23 cellular contexts compared by ENCODE assay signal in the genomic region with DNA sequence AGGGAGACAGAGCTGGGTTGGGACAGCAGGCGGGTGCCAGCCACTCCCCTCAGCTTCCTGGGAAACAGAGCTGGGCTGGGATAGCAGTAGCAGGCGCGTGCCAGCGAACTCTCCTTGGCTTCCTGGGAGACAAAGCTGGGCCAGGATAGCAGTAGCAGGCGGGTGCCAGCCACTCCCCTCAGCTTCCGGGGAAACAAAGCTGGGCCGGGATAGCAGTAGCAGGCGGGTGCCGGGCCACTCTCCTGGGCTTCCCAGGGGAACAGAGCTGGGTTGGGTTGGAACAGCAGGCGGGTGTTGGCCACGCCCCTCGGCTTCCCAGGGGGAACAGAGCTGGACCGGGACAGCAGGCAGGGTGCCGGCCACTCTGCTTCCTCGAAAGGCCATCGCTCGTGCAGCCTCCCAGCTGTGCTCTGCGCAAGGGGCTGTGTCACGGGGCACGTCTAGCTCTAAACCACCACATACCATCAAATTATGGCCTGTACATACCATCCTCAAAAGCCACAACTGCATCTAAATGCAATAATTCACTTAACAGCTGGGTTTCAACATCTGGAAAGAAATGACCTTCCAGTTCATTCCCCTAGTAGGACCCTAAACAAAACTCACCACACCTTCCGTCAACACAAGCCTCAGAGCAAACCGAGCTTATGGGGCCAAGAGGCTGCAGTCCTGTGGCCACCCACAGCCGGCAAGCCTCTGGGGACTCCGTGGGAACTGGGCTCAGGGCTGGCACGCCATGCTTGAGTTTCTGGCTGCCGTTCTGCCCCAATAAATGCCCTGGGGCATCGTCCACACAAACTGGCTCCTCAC.
DNase-seq lines count a peak whose midpoint lies in the region; TF ChIP-seq lines count a peak whose summit lies in the region.
"Had no signal": no experiment of that assay in that cellular context is flagged by ENCODE, and none has a peak within 500 bp of the region (broad histone marks: within the 10 kb centered on the region; RNA-seq: fewer than 3 reads in every experiment).

No MANE protein-coding gene starts in this region.

- H3K4me2 ChIP-seq in BLaER1 treated with 17β-estradiol and CSF1 and Interleukin-3, amounts not matched to agents 10 nM and 100 nM = peak overlapping the region in 8 of 11 experiments; percentile 18 to 56 (median 40); a peak in 12 of 22 replicates
- no peak overlapping the region for H3K4me2 ChIP-seq in neural progenitor cell

- peaks cover 0 to 79% (median 13%) of the 10 kb centered on the region in 11 experiments; a peak in 13 of 22 replicates for H4K20me1 ChIP-seq in BLaER1 treated with 17β-estradiol and CSF1 and Interleukin-3, amounts not matched to agents 10 nM and 100 nM
- H4K20me1 ChIP-seq in neural progenitor cell (ENCODE audit: low read depth) = peaks cover 4% of the 10 kb centered on the region

- H3K4me3 ChIP-seq in BLaER1 treated with 17β-estradiol and CSF1 and Interleukin-3, amounts not matched to agents 10 nM and 100 nM = no peak overlapping the region
- H3K4me3 ChIP-seq in neural progenitor cell = no peak overlapping the region
- no peak overlapping the region for H3K4me3 ChIP-seq in uterus
- H3K4me3 ChIP-seq: GM23248, SJSA1 had no signal

- H3K27me3 ChIP-seq in BLaER1 treated with 17β-estradiol and CSF1 and Interleukin-3, amounts not matched to agents 10 nM and 100 nM = no peaks in the 10 kb centered on the region
- H3K27me3 ChIP-seq in neural progenitor cell = no peaks in the 10 kb centered on the region
- H3K27me3 ChIP-seq in uterus = no peaks in the 10 kb centered on the region
- H3K27me3 ChIP-seq: SJSA1 had no signal

- TF ChIP-seq POLR2A in uterus (IDR thresholded peaks at IDR 0.05) = no peak

- H3K9me3 ChIP-seq in BLaER1 treated with 17β-estradiol and CSF1 and Interleukin-3, amounts not matched to agents 10 nM and 100 nM (replicated peaks in 1 of 11) = no peaks in the 10 kb centered on the region; a peak in 1 of 22 replicates
- H3K9me3 ChIP-seq in neural progenitor cell (ENCODE audit: low read depth) = no peaks in the 10 kb centered on the region
- no peaks in the 10 kb centered on the region for H3K9me3 ChIP-seq in uterus
- H3K9me3 ChIP-seq: SJSA1 had no signal

- no peak overlapping the region for H3K9ac ChIP-seq in BLaER1 treated with 17β-estradiol and CSF1 and Interleukin-3, amounts not matched to agents 10 nM and 100 nM
- H3K9ac ChIP-seq in neural progenitor cell = no peak overlapping the region
- H3K9ac ChIP-seq: GM23248 had no signal

- H3F3A ChIP-seq in neural progenitor cell (ENCODE audit: low read depth) = no peaks in the 10 kb centered on the region

- H3K27ac ChIP-seq in BLaER1 treated with 17β-estradiol and CSF1 and Interleukin-3, amounts not matched to agents 10 nM and 100 nM = no peak overlapping the region
- H3K27ac ChIP-seq in neural progenitor cell (no peak overlapping the region), uterus (no peak overlapping the region)
- H3K27ac ChIP-seq: GM23248, SJSA1 had no signal

- no peaks in the 10 kb centered on the region for H3K9me3 Mint-ChIP-seq in neural progenitor cell
- no peaks in the 10 kb centered on the region for H3K9me3 Mint-ChIP-seq in T-helper 2 cell treated with Interferon-gamma antibody and Interleukin-4, amounts not matched to agents 5 μg/mL and 100 μg/mL, for 36 hours
- H3K9me3 Mint-ChIP-seq: activated B cell treated with CpG ODN at 0.5 μM for 24 hours; central memory CD8-positive, alpha-beta T cell; neural crest cell; stimulated activated naive CD8-positive, alpha-beta T cell treated with anti-CD3 and anti-CD28 coated beads, Interleukin-15, Interleukin-2, amounts not matched to agents 100 ng/mL and 50 ng/mL, for 24 hours had no signal

- peak overlapping the region; percentile 78 for H3K27ac Mint-ChIP-seq in neural progenitor cell
- no peak overlapping the region for H3K27ac Mint-ChIP-seq in T-helper 2 cell treated with Interferon-gamma antibody and Interleukin-4, amounts not matched to agents 5 μg/mL and 100 μg/mL, for 36 hours
- H3K27ac Mint-ChIP-seq: activated B cell treated with CpG ODN at 0.5 μM for 24 hours; stimulated activated naive CD8-positive, alpha-beta T cell treated with anti-CD3 and anti-CD28 coated beads, Interleukin-15, Interleukin-2, amounts not matched to agents 100 ng/mL and 50 ng/mL, for 24 hours; T-helper 17 cell had no signal

- DNase-seq in NCI-H2107 (lab: John Stamatoyannopoulos, UW) (peak; percentile 36), fibroblast of peridontal ligament (ENCODE audit: extremely low read depth) (peak; percentile 67), neural progenitor cell (ENCODE audit: low spot score) (no peak), uterus (no peak), NCI-H2171 treated with DMSO at 0.1 percent for 48 hours (lab: John Stamatoyannopoulos, UW) (no peak)
- no peak for DNase-seq in T-helper 2 cell treated with Interferon-gamma antibody and Interleukin-4, amounts not matched to agents 5 μg/mL and 100 μg/mL, for 36 hours (ENCODE audit: low spot score)
- no peak for DNase-seq in activated CD8-positive, alpha-beta memory T cell treated with anti-CD3 and anti-CD28 coated beads for 24 hours
- DNase-seq: activated B cell treated with CpG ODN at 0.5 μM for 24 hours; COR-L47; effector memory CD4-positive, alpha-beta T cell; EL; GM23248; islet precursor cell; mesenchymal stem cell; NCI-H1436 treated with DMSO at 0.1 percent for 48 hours; NCI-H226; retina; T-helper 17 cell had no signal

- H2AFZ ChIP-seq in neural progenitor cell (replicated peaks) = no peak overlapping the region
- H2AFZ ChIP-seq: GM23248 had no signal

- H3K79me2 ChIP-seq in neural progenitor cell (ENCODE audit: low read depth) = no peaks in the 10 kb centered on the region

- peak overlapping the region; percentile 60 for H3K4me3 Mint-ChIP-seq in neural progenitor cell
- no peak overlapping the region for H3K4me3 Mint-ChIP-seq in T-helper 2 cell treated with Interferon-gamma antibody and Interleukin-4, amounts not matched to agents 5 μg/mL and 100 μg/mL, for 36 hours
- H3K4me3 Mint-ChIP-seq: activated B cell treated with CpG ODN at 0.5 μM for 24 hours; central memory CD8-positive, alpha-beta T cell; neural crest cell; stimulated activated naive CD8-positive, alpha-beta T cell treated with anti-CD3 and anti-CD28 coated beads, Interleukin-15, Interleukin-2, amounts not matched to agents 100 ng/mL and 50 ng/mL, for 24 hours; T-helper 17 cell had no signal

- H3K4me1 ChIP-seq in BLaER1 treated with 17β-estradiol and CSF1 and Interleukin-3, amounts not matched to agents 10 nM and 100 nM = peaks cover 0 to 16% (median 12%) of the 10 kb centered on the region in 10 experiments; a peak in 14 of 20 replicates
- H3K4me1 ChIP-seq in neural progenitor cell = no peaks in the 10 kb centered on the region
- H3K4me1 ChIP-seq in uterus = no peaks in the 10 kb centered on the region
- H3K4me1 ChIP-seq: SJSA1 had no signal

- H3K27me3 Mint-ChIP-seq in neural progenitor cell (ENCODE audit: insufficient read depth, low read depth) = peaks cover 5% of the 10 kb centered on the region
- no peaks in the 10 kb centered on the region for H3K27me3 Mint-ChIP-seq in T-helper 2 cell treated with Interferon-gamma antibody and Interleukin-4, amounts not matched to agents 5 μg/mL and 100 μg/mL, for 36 hours (ENCODE audit: low read depth)
- H3K27me3 Mint-ChIP-seq: activated B cell treated with CpG ODN at 0.5 μM for 24 hours; central memory CD8-positive, alpha-beta T cell; stimulated activated naive CD8-positive, alpha-beta T cell treated with anti-CD3 and anti-CD28 coated beads, Interleukin-15, Interleukin-2, amounts not matched to agents 100 ng/mL and 50 ng/mL, for 24 hours; T-helper 17 cell had no signal

- TF ChIP-seq CTCF in neural progenitor cell (IDR thresholded peaks at IDR 0.05) = no peak
- no peak for TF ChIP-seq CTCF in uterus (IDR thresholded peaks at IDR 0.05)

- peaks cover 72 to 100% (median 96%) of the 10 kb centered on the region in 11 experiments for H3K36me3 ChIP-seq in BLaER1 treated with 17β-estradiol and CSF1 and Interleukin-3, amounts not matched to agents 10 nM and 100 nM
- H3K36me3 ChIP-seq in neural progenitor cell (no peaks in the 10 kb centered on the region), uterus (no peaks in the 10 kb centered on the region)

- H3K4me1 Mint-ChIP-seq in neural progenitor cell = peaks cover 4% of the 10 kb centered on the region
- no peaks in the 10 kb centered on the region for H3K4me1 Mint-ChIP-seq in T-helper 2 cell treated with Interferon-gamma antibody and Interleukin-4, amounts not matched to agents 5 μg/mL and 100 μg/mL, for 36 hours (ENCODE audit: low read depth)
- H3K4me1 Mint-ChIP-seq: activated B cell treated with CpG ODN at 0.5 μM for 24 hours; central memory CD8-positive, alpha-beta T cell; neural crest cell had no signal

- intact Hi-C loops in uterus (cut with DNase I; ENCODE audit: low total_unique reads) = no loop called here

- H3K36me3 Mint-ChIP-seq in neural progenitor cell = peaks cover 16% of the 10 kb centered on the region
- H3K36me3 Mint-ChIP-seq in T-helper 2 cell treated with Interferon-gamma antibody and Interleukin-4, amounts not matched to agents 5 μg/mL and 100 μg/mL, for 36 hours (ENCODE audit: low read depth) = peaks cover 35% of the 10 kb centered on the region

Comparison
In these comparisons a context has a peak if more than half of its experiments do, and no peak if none do; other contexts are left out.
1. DNase-seq: peak in NCI-H2107 (single experiment) and fibroblast of peridontal ligament (single experiment); none in neural progenitor cell (single experiment), uterus (0 of 2), T-helper 2 cell treated with Interferon-gamma antibody and Interleukin-4, amounts not matched to agents 5 μg/mL and 100 μg/mL, for 36 hours (single experiment), NCI-H2171 treated with DMSO at 0.1 percent for 48 hours (single experiment) and activated CD8-positive, alpha-beta memory T cell treated with anti-CD3 and anti-CD28 coated beads for 24 hours (single experiment).